In genomic region chrX:40057405-40057804, GRCh38 we compare ENCODE assay signal across 1 cellular context.
TF ChIP-seq lines count a peak whose summit lies in the region.

No MANE protein-coding gene starts in this region.

TF ChIP-seq in GM23338, 12 proteins besides CTCF, POLR2A, EP300 and RAD21 (continued from another document):
- TF ChIP-seq ZNF462 (CRISPR knock-in tag; IDR thresholded peaks at IDR 0.05), result no peak
- no peak for TF ChIP-seq ZNF331 (CRISPR knock-in tag; IDR thresholded peaks at IDR 0.05; ENCODE audit: low read depth)
- no peak for TF ChIP-seq EZH2phosphoT487 (IDR thresholded peaks at IDR 0.05; ENCODE audit: unreplicated experiment)
- TF ChIP-seq STAT1 (IDR thresholded peaks at IDR 0.05; ENCODE audit: unreplicated experiment), result no peak
- no peak for TF ChIP-seq REST (IDR thresholded peaks at IDR 0.05; ENCODE audit: unreplicated experiment)
- TF ChIP-seq POLR2AphosphoS5 (IDR thresholded peaks at IDR 0.05; ENCODE audit: low read depth), result no peak
- no peak for TF ChIP-seq JUNB (IDR thresholded peaks at IDR 0.05; ENCODE audit: unreplicated experiment)
